ENCODE assay signal across 8 cellular contexts in the genomic region with DNA sequence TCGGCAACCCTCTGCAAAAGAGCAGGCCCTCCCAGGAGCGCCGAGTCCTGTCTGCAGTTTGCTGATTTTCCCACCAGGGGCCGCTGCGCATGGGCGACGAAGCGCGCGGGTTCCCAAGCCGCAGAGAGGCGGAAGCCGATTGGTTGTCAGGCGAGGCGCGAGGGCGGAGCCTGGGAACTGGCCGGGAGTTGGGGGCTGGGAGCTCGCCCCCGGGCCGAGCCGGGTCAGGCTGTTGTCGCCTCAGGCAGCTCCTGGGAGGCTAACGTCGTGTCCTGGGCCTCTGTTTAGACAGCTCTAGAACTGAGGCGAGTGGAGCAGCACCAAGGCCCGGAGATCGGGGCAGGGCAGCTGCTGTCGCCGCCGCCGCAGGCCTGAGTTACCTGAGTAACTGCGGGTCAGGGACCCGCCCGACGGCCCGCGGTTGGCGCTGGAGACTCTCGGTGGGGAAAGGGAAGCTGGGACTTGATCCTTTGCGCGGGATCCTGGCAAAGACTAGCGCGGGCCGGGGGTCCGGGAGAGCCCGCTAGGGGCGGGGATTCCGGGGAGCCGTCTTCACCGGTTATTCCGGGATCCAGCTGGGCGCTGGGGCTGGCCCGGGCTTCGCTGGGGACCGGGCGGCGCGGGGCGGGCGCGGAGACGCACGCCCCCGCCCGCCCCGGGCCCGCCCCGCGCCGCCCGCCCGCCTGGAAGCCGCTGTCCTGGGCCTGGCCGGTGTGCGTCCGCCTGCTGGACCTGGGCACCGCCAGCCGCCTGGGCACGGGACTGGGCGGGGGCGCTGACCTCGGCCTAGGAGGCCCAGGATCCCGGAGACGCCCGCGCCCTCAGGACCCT. TPM values are rescaled to one million over a fixed set of nuclear protein-coding genes. Genes with fewer than 3 reads are reported as not detected.
A peak's percentile ranks its signal among the peaks of the same experiment; 100 is the strongest.
DNase-seq lines count a peak whose midpoint lies in the region; ATAC-seq lines count a peak whose summit lies in the region.

A gene (plus strand): TSS at position 688 of the 831 bp plus-strand sequence. CDS start 607 bp downstream, outside the sequence.

- H3K9me3 ChIP-seq in KOPT-K1 (ENCODE audit: insufficient read depth, low read length, poor library complexity, severe bottlenecking) = no peaks in the 10 kb centered on the region

- intact Hi-C loops in activated T-helper 1 cell treated with anti-CD3 and anti-CD28 coated beads, Interleukin-12 subunit alpha, Interleukin-12 subunit beta, Interleukin-2, Interleukin-4 antibody, amounts not matched to agents 30 ng/mL and 10 ng/mL and 1 ng/mL, durations not matched to agents 14 hours and 24 hours and 36 hours (cut with micrococcal nuclease) = loop anchor here (1.0 kb wide), 9 partner anchors 14 to 239 kb away; a partner anchor contains a TSS

- H3K36me3 Mint-ChIP-seq in activated T-helper 1 cell treated with anti-CD3 and anti-CD28 coated beads, Interleukin-12 subunit alpha, Interleukin-12 subunit beta, Interleukin-2, Interleukin-4 antibody, amounts not matched to agents 30 ng/mL and 10 ng/mL and 1 ng/mL, durations not matched to agents 14 hours and 24 hours and 36 hours (ENCODE audit: low read depth) = peaks cover 5% of the 10 kb centered on the region
- H3K36me3 Mint-ChIP-seq in naive thymus-derived CD8-positive, alpha-beta T cell = no peaks in the 10 kb centered on the region

- peak within 1 kb of the TSS; percentile 92 for H3K27ac ChIP-seq in KOPT-K1 (ENCODE audit: low read depth, low read length, poor library complexity, severe bottlenecking)

- H3K4me1 Mint-ChIP-seq in activated T-helper 1 cell treated with anti-CD3 and anti-CD28 coated beads, Interleukin-12 subunit alpha, Interleukin-12 subunit beta, Interleukin-2, Interleukin-4 antibody, amounts not matched to agents 30 ng/mL and 10 ng/mL and 1 ng/mL, durations not matched to agents 14 hours and 24 hours and 36 hours (ENCODE audit: low read depth) = peaks cover 67% of the 10 kb centered on the region
- peaks cover 39 to 72% (median 63%) of the 10 kb centered on the region in 4 donors for H3K4me1 Mint-ChIP-seq in naive thymus-derived CD8-positive, alpha-beta T cell

- H3K36me3 ChIP-seq in KOPT-K1 (ENCODE audit: insufficient read depth, low read length) = no peaks in the 10 kb centered on the region

- peak; percentile 94 for DNase-seq in Daoy (ENCODE audit: low read depth)
- DNase-seq in RKO (ENCODE audit: low spot score) = peak; percentile 92
- peak; percentile 98 for DNase-seq in activated T-helper 1 cell treated with anti-CD3 and anti-CD28 coated beads, Interleukin-12 subunit alpha, Interleukin-12 subunit beta, Interleukin-2, Interleukin-4 antibody, amounts not matched to agents 30 ng/mL and 10 ng/mL and 1 ng/mL, durations not matched to agents 14 hours and 24 hours and 36 hours (ENCODE audit: low spot score)
- DNase-seq in fibroblast of gingiva (ENCODE audit: low read depth) = peak; percentile 90
- peak; percentile 96 to 99 (median 97) for DNase-seq in naive thymus-derived CD8-positive, alpha-beta T cell
- peak; percentile 92 to 97 (median 96) for DNase-seq in stimulated activated naive CD4-positive, alpha-beta T cell (lab: John Stamatoyannopoulos, UW)

- peak; percentile 44 for ATAC-seq in GM21786 (IDR thresholded peaks at IDR 0.05; ENCODE audit: unreplicated experiment)
- ATAC-seq in naive thymus-derived CD8-positive, alpha-beta T cell = peak; percentile 70 to 75

- H3K27me3 Mint-ChIP-seq in activated T-helper 1 cell treated with anti-CD3 and anti-CD28 coated beads, Interleukin-12 subunit alpha, Interleukin-12 subunit beta, Interleukin-2, Interleukin-4 antibody, amounts not matched to agents 30 ng/mL and 10 ng/mL and 1 ng/mL, durations not matched to agents 14 hours and 24 hours and 36 hours (ENCODE audit: insufficient read depth) = no peaks in the 10 kb centered on the region
- H3K27me3 Mint-ChIP-seq in naive thymus-derived CD8-positive, alpha-beta T cell = peaks cover 0 to 1% (median 0%) of the 10 kb centered on the region in 5 donors

- peak within 1 kb of the TSS; percentile 98 for H3K4me3 Mint-ChIP-seq in activated T-helper 1 cell treated with anti-CD3 and anti-CD28 coated beads, Interleukin-12 subunit alpha, Interleukin-12 subunit beta, Interleukin-2, Interleukin-4 antibody, amounts not matched to agents 30 ng/mL and 10 ng/mL and 1 ng/mL, durations not matched to agents 14 hours and 24 hours and 36 hours
- peak within 1 kb of the TSS; percentile 79 to 100 (median 94) for H3K4me3 Mint-ChIP-seq in naive thymus-derived CD8-positive, alpha-beta T cell

- no peaks in the 10 kb centered on the region for H3K9me3 Mint-ChIP-seq in activated T-helper 1 cell treated with anti-CD3 and anti-CD28 coated beads, Interleukin-12 subunit alpha, Interleukin-12 subunit beta, Interleukin-2, Interleukin-4 antibody, amounts not matched to agents 30 ng/mL and 10 ng/mL and 1 ng/mL, durations not matched to agents 14 hours and 24 hours and 36 hours
- H3K9me3 Mint-ChIP-seq in naive thymus-derived CD8-positive, alpha-beta T cell = no peaks in the 10 kb centered on the region

- POLR2A ChIA-PET in naive thymus-derived CD8-positive, alpha-beta T cell (lab: Charles Lee) = interaction anchor here (0.6 to 14.9 kb wide), 44 partner anchors 9 to 238 kb away, joined by 3 to 406 read pairs (median 5); a partner anchor contains a TSS

- H3K27ac Mint-ChIP-seq in activated T-helper 1 cell treated with anti-CD3 and anti-CD28 coated beads, Interleukin-12 subunit alpha, Interleukin-12 subunit beta, Interleukin-2, Interleukin-4 antibody, amounts not matched to agents 30 ng/mL and 10 ng/mL and 1 ng/mL, durations not matched to agents 14 hours and 24 hours and 36 hours = peak within 1 kb of the TSS; percentile 99
- H3K27ac Mint-ChIP-seq in naive thymus-derived CD8-positive, alpha-beta T cell = peak within 1 kb of the TSS; percentile 94 to 100 (median 100)

RNA-seq across cellular contexts. Expression of the gene that starts here (rescaled TPM):
- 7.7 and 13.5 TPM in 2 replicates for total RNA-seq in Daoy (2014; rRNA removed; shearing (Covaris generic))
- 61.7 and 68.0 TPM in 2 replicates for total RNA-seq in activated T-helper 1 cell treated with anti-CD3 and anti-CD28 coated beads, Interleukin-12 subunit alpha, Interleukin-12 subunit beta, Interleukin-2, Interleukin-4 antibody, amounts not matched to agents 30 ng/mL and 10 ng/mL and 1 ng/mL, durations not matched to agents 14 hours and 24 hours and 36 hours
- total RNA-seq in naive thymus-derived CD8-positive, alpha-beta T cell = 100 to 1,000 TPM in 1 of 2 experiments, 10 to 100 TPM in 1; 98.7 to 101 TPM
- polyA plus RNA-seq in naive thymus-derived CD8-positive, alpha-beta T cell = 10 to 100 TPM; 33.4 to 39.0 (median 38.9) TPM

Comparison
In these comparisons a context has a peak if more than half of its experiments do, and no peak if none do; other contexts are left out.
1. Peak in every context shown above with its lines: DNase-seq, ATAC-seq and H3K27ac ChIP-seq.